In genomic region chr9:127934986-127935385, GRCh38 we compare ENCODE assay signal across 16 cellular contexts. TPM values are rescaled to one million over a fixed set of nuclear protein-coding genes. Genes with fewer than 3 reads are reported as not detected.
A peak's percentile ranks its signal among the peaks of the same experiment; 100 is the strongest.
DNase-seq lines count a peak whose midpoint lies in the region; ATAC-seq and TF ChIP-seq lines count a peak whose summit lies in the region.
"Had no signal": no experiment of that assay in that cellular context is flagged by ENCODE, and none has a peak within 500 bp of the region (broad histone marks: within the 10 kb centered on the region; RNA-seq: fewer than 3 reads in every experiment).

No MANE protein-coding gene starts in this region.

- no peaks in the 10 kb centered on the region for H3K9me3 ChIP-seq in CD8-positive, alpha-beta memory T cell (ENCODE audit: low read length)
- H3K9me3 ChIP-seq: ovary, right lobe of liver, SJCRH30, vagina had no signal

- TF ChIP-seq CTCF in nephron progenitor cell (IDR thresholded peaks at IDR 0.05), result no peak

- POLR2A ChIA-PET in activated CD4-positive, alpha-beta T cell treated with anti-CD3 and anti-CD28 coated beads, Interleukin-2, amount 10 ng/mL, durations not matched to agents 7 days and 5 days (lab: Charles Lee), result no interaction called here
- POLR2A ChIA-PET in CD8-positive, alpha-beta memory T cell (lab: Charles Lee), result no interaction called here
- POLR2A ChIA-PET in activated CD8-positive, alpha-beta T cell treated with anti-CD3 and anti-CD28 coated beads, Interleukin-2, amount 10 ng/mL, durations not matched to agents 7 days and 5 days (lab: Charles Lee), result no interaction called here

- peaks cover 66% of the 10 kb centered on the region for H3K4me1 Mint-ChIP-seq in activated CD4-positive, alpha-beta T cell treated with anti-CD3 and anti-CD28 coated beads, Interleukin-2, amount 10 ng/mL, durations not matched to agents 7 days and 5 days
- peaks cover 42 to 63% (median 47%) of the 10 kb centered on the region in 3 donors for H3K4me1 Mint-ChIP-seq in CD8-positive, alpha-beta memory T cell
- peaks cover 61% of the 10 kb centered on the region for H3K4me1 Mint-ChIP-seq in activated CD8-positive, alpha-beta T cell treated with anti-CD3 and anti-CD28 coated beads, Interleukin-2, amount 10 ng/mL, durations not matched to agents 7 days and 5 days (ENCODE audit: low read depth)
- H3K4me1 Mint-ChIP-seq in nephron progenitor cell, result peaks cover 48% of the 10 kb centered on the region

- no peak overlapping the region for H3K4me3 ChIP-seq in CD8-positive, alpha-beta memory T cell (ENCODE audit: low read length)
- H3K4me3 ChIP-seq: ovary, right lobe of liver, SJCRH30, vagina had no signal

- no peak overlapping the region for H3K4me3 Mint-ChIP-seq in activated CD4-positive, alpha-beta T cell treated with anti-CD3 and anti-CD28 coated beads, Interleukin-2, amount 10 ng/mL, durations not matched to agents 7 days and 5 days
- H3K4me3 Mint-ChIP-seq in CD8-positive, alpha-beta memory T cell, result peak overlapping the region in 5 of 7 donors; percentile 46 to 92 (median 80)
- H3K4me3 Mint-ChIP-seq in activated CD8-positive, alpha-beta T cell treated with anti-CD3 and anti-CD28 coated beads, Interleukin-2, amount 10 ng/mL, durations not matched to agents 7 days and 5 days, result peak overlapping the region; percentile 90
- peak overlapping the region; percentile 64 for H3K4me3 Mint-ChIP-seq in nephron progenitor cell

- peaks cover 42% of the 10 kb centered on the region for H3K4me1 ChIP-seq in CD8-positive, alpha-beta memory T cell (ENCODE audit: insufficient read depth, low read length)

- no peaks in the 10 kb centered on the region for H3K27me3 ChIP-seq in CD8-positive, alpha-beta memory T cell (ENCODE audit: insufficient read depth, low read length, poor library complexity, severe bottlenecking)
- H3K27me3 ChIP-seq: ovary, right lobe of liver, SJCRH30, vagina had no signal

- H3K36me3 ChIP-seq in CD8-positive, alpha-beta memory T cell (ENCODE audit: insufficient read depth, low read length), result peaks cover 2% of the 10 kb centered on the region
- H3K36me3 ChIP-seq: ovary, right lobe of liver, SJCRH30, vagina had no signal

- H3K36me3 Mint-ChIP-seq in activated CD4-positive, alpha-beta T cell treated with anti-CD3 and anti-CD28 coated beads, Interleukin-2, amount 10 ng/mL, durations not matched to agents 7 days and 5 days (ENCODE audit: low read depth), result peaks cover 42% of the 10 kb centered on the region
- H3K36me3 Mint-ChIP-seq in CD8-positive, alpha-beta memory T cell, result peaks cover 0 to 28% (median 2%) of the 10 kb centered on the region in 3 donors
- peaks cover 34% of the 10 kb centered on the region for H3K36me3 Mint-ChIP-seq in activated CD8-positive, alpha-beta T cell treated with anti-CD3 and anti-CD28 coated beads, Interleukin-2, amount 10 ng/mL, durations not matched to agents 7 days and 5 days (ENCODE audit: low read depth)
- H3K36me3 Mint-ChIP-seq in nephron progenitor cell (ENCODE audit: low read depth), result no peaks in the 10 kb centered on the region

- no peak for ATAC-seq in activated CD8-positive, alpha-beta T cell treated with anti-CD3 and anti-CD28 coated beads, Interleukin-2, amount 10 ng/mL, durations not matched to agents 7 days and 5 days
- ATAC-seq: left lobe of liver, right lobe of liver had no signal

- CTCF ChIA-PET in activated CD4-positive, alpha-beta T cell treated with anti-CD3 and anti-CD28 coated beads, Interleukin-2, amount 10 ng/mL, durations not matched to agents 7 days and 5 days (lab: Charles Lee), result interaction anchor here (1.0 to 3.1 kb wide), 4 partner anchors 9 to 100 kb away, joined by 3 to 8 read pairs (median 4); no protein-coding TSS in a partner anchor
- CTCF ChIA-PET in CD8-positive, alpha-beta memory T cell (lab: Charles Lee), result interaction anchor here (1.5 kb wide), 1 partner anchor 101 kb away, joined by 5 read pairs; no protein-coding TSS in a partner anchor
- CTCF ChIA-PET in activated CD8-positive, alpha-beta T cell treated with anti-CD3 and anti-CD28 coated beads, Interleukin-2, amount 10 ng/mL, durations not matched to agents 7 days and 5 days (lab: Charles Lee), result interaction anchor here (0.7 to 1.1 kb wide), 2 partner anchors 14 to 100 kb away, joined by 3 read pairs; no protein-coding TSS in a partner anchor

- H3K9me3 Mint-ChIP-seq in activated CD4-positive, alpha-beta T cell treated with anti-CD3 and anti-CD28 coated beads, Interleukin-2, amount 10 ng/mL, durations not matched to agents 7 days and 5 days, result no peaks in the 10 kb centered on the region
- H3K9me3 Mint-ChIP-seq in CD8-positive, alpha-beta memory T cell, result no peaks in the 10 kb centered on the region
- no peaks in the 10 kb centered on the region for H3K9me3 Mint-ChIP-seq in activated CD8-positive, alpha-beta T cell treated with anti-CD3 and anti-CD28 coated beads, Interleukin-2, amount 10 ng/mL, durations not matched to agents 7 days and 5 days (ENCODE audit: insufficient read depth)
- no peaks in the 10 kb centered on the region for H3K9me3 Mint-ChIP-seq in nephron progenitor cell

- peaks cover 4% of the 10 kb centered on the region for H3K27me3 Mint-ChIP-seq in activated CD4-positive, alpha-beta T cell treated with anti-CD3 and anti-CD28 coated beads, Interleukin-2, amount 10 ng/mL, durations not matched to agents 7 days and 5 days
- H3K27me3 Mint-ChIP-seq in CD8-positive, alpha-beta memory T cell, result peaks cover 0 to 7% of the 10 kb centered on the region in 2 donors
- peaks cover 1% of the 10 kb centered on the region for H3K27me3 Mint-ChIP-seq in activated CD8-positive, alpha-beta T cell treated with anti-CD3 and anti-CD28 coated beads, Interleukin-2, amount 10 ng/mL, durations not matched to agents 7 days and 5 days (ENCODE audit: low read depth)
- peaks cover 7% of the 10 kb centered on the region for H3K27me3 Mint-ChIP-seq in nephron progenitor cell (ENCODE audit: low read depth, poor library complexity)

- H3K27ac ChIP-seq in CD8-positive, alpha-beta memory T cell (ENCODE audit: low read depth, low read length), result no peak overlapping the region
- H3K27ac ChIP-seq: ovary, right lobe of liver, SJCRH30, vagina had no signal

- H3K27ac Mint-ChIP-seq in activated CD4-positive, alpha-beta T cell treated with anti-CD3 and anti-CD28 coated beads, Interleukin-2, amount 10 ng/mL, durations not matched to agents 7 days and 5 days, result peak overlapping the region; percentile 25
- H3K27ac Mint-ChIP-seq in CD8-positive, alpha-beta memory T cell, result peak overlapping the region in 3 of 8 donors; percentile 43 to 92 (median 91)
- H3K27ac Mint-ChIP-seq in activated CD8-positive, alpha-beta T cell treated with anti-CD3 and anti-CD28 coated beads, Interleukin-2, amount 10 ng/mL, durations not matched to agents 7 days and 5 days, result peak overlapping the region; percentile 71
- peak overlapping the region; percentile 26 for H3K27ac Mint-ChIP-seq in nephron progenitor cell

- DNase-seq in activated CD4-positive, alpha-beta T cell treated with anti-CD3 and anti-CD28 coated beads, Interleukin-2, amount 10 ng/mL, durations not matched to agents 7 days and 5 days, result no peak
- no peak for DNase-seq in activated CD4-positive, alpha-beta T cell treated with anti-CD3 and anti-CD28 coated beads for 4 hours
- DNase-seq in CD8-positive, alpha-beta memory T cell, result no peak
- no peak for DNase-seq in activated CD8-positive, alpha-beta T cell treated with anti-CD3 and anti-CD28 coated beads, Interleukin-2, amount 10 ng/mL, durations not matched to agents 7 days and 5 days
- DNase-seq in nephron progenitor cell (no peak), nucleus accumbens (lab: John Stamatoyannopoulos, UW) (no peak), SKM-1 treated with dmso at 0.1 percent for 144 hours (lab: John Stamatoyannopoulos, UW; ENCODE audit: unreplicated experiment) (no peak), NCI-H345 treated with DMSO at 0.1 percent for 48 hours (lab: John Stamatoyannopoulos, UW; ENCODE audit: unreplicated experiment) (no peak)
- DNase-seq: activated effector memory CD4-positive, alpha-beta T cell treated with anti-CD3 and anti-CD28 coated beads, Interleukin-2, amount 50 U/mL, for 16 hours; NCI-H2029; NCI-H510A had no signal

RNA-seq across cellular contexts. Expression of gene DPM2, which starts 2.7 kb away (rescaled TPM):
- total RNA-seq in activated CD4-positive, alpha-beta T cell treated with anti-CD3 and anti-CD28 coated beads, Interleukin-2, amount 10 ng/mL, durations not matched to agents 7 days and 5 days, result 10 to 100 TPM; 79.9 to 80.4 TPM
- total RNA-seq in CD8-positive, alpha-beta memory T cell, result 10 to 100 TPM; 73.8 to 75.5 TPM
- polyA plus RNA-seq in CD8-positive, alpha-beta memory T cell, result 52.2 TPM
- total RNA-seq in activated CD8-positive, alpha-beta T cell treated with anti-CD3 and anti-CD28 coated beads, Interleukin-2, amount 10 ng/mL, durations not matched to agents 7 days and 5 days, result 10 to 100 TPM; 47.9 to 53.8 TPM

RNA-seq across cellular contexts. Expression of gene PIP5KL1, which starts 4.4 kb away (rescaled TPM):
- total RNA-seq in activated CD4-positive, alpha-beta T cell treated with anti-CD3 and anti-CD28 coated beads, Interleukin-2, amount 10 ng/mL, durations not matched to agents 7 days and 5 days, result 1 to 10 TPM; 2.5 to 4.1 TPM
- 1 to 10 TPM; 1.4 to 2.5 TPM for total RNA-seq in CD8-positive, alpha-beta memory T cell
- polyA plus RNA-seq in CD8-positive, alpha-beta memory T cell, result 0.89 TPM
- 1 to 10 TPM; 2.6 to 2.7 TPM for total RNA-seq in activated CD8-positive, alpha-beta T cell treated with anti-CD3 and anti-CD28 coated beads, Interleukin-2, amount 10 ng/mL, durations not matched to agents 7 days and 5 days

RNA-seq across cellular contexts. Expression of gene ST6GALNAC4, which starts 18.1 kb away (rescaled TPM):
- 10 to 100 TPM; 16.8 to 22.4 TPM for total RNA-seq in activated CD4-positive, alpha-beta T cell treated with anti-CD3 and anti-CD28 coated beads, Interleukin-2, amount 10 ng/mL, durations not matched to agents 7 days and 5 days
- total RNA-seq in CD8-positive, alpha-beta memory T cell, result 10 to 100 TPM; 32.9 to 43.2 TPM
- polyA plus RNA-seq in CD8-positive, alpha-beta memory T cell, result 28.7 TPM
- total RNA-seq in activated CD8-positive, alpha-beta T cell treated with anti-CD3 and anti-CD28 coated beads, Interleukin-2, amount 10 ng/mL, durations not matched to agents 7 days and 5 days, result 10 to 100 TPM; 37.0 to 39.7 TPM

RNA-seq across cellular contexts. Expression of gene ST6GALNAC6, which starts 35.6 kb away (rescaled TPM):
- 100 to 1,000 TPM; 100 to 122 TPM for total RNA-seq in activated CD4-positive, alpha-beta T cell treated with anti-CD3 and anti-CD28 coated beads, Interleukin-2, amount 10 ng/mL, durations not matched to agents 7 days and 5 days
- total RNA-seq in CD8-positive, alpha-beta memory T cell, result 10 to 100 TPM; 52.3 to 54.0 TPM
- 54.7 TPM for polyA plus RNA-seq in CD8-positive, alpha-beta memory T cell
- 10 to 100 TPM; 68.6 to 77.6 TPM for total RNA-seq in activated CD8-positive, alpha-beta T cell treated with anti-CD3 and anti-CD28 coated beads, Interleukin-2, amount 10 ng/mL, durations not matched to agents 7 days and 5 days

RNA-seq across cellular contexts. Expression of gene EEIG1, which starts 45.8 kb away (rescaled TPM):
- 100 to 1,000 TPM; 412 to 477 TPM for total RNA-seq in activated CD4-positive, alpha-beta T cell treated with anti-CD3 and anti-CD28 coated beads, Interleukin-2, amount 10 ng/mL, durations not matched to agents 7 days and 5 days
- total RNA-seq in CD8-positive, alpha-beta memory T cell, result 10 to 100 TPM; 82.2 to 93.3 TPM
- polyA plus RNA-seq in CD8-positive, alpha-beta memory T cell, result 167 TPM
- total RNA-seq in activated CD8-positive, alpha-beta T cell treated with anti-CD3 and anti-CD28 coated beads, Interleukin-2, amount 10 ng/mL, durations not matched to agents 7 days and 5 days, result 100 to 1,000 TPM; 227 to 232 TPM
